In genomic region chr12:48934312-48934706, GRCh38 we compare ENCODE assay signal across 10 cellular contexts. TPM values are rescaled to one million over a fixed set of nuclear protein-coding genes. Genes with fewer than 3 reads are reported as not detected.
DNase-seq lines count a peak whose midpoint lies in the region; ATAC-seq, FAIRE-seq and TF ChIP-seq lines count a peak whose summit lies in the region.
"Had no signal": no experiment of that assay in that cellular context is flagged by ENCODE, and none has a peak within 500 bp of the region (broad histone marks: within the 10 kb centered on the region; RNA-seq: fewer than 3 reads in every experiment).

No MANE protein-coding gene starts in this region.

- H3K9me3 ChIP-seq in Caco-2 (no peaks in the 10 kb centered on the region), mucosa of descending colon (no peaks in the 10 kb centered on the region)

- CTCF ChIA-PET in Caco-2 (lab: Charles Lee), result interaction anchor here (0.9 kb wide), 2 partner anchors 24 to 35 kb away, joined by 3 read pairs; partner anchors contain the start of gene ARF3
- CTCF ChIA-PET in activated CD8-positive, alpha-beta T cell treated with anti-CD3 and anti-CD28 coated beads, Interleukin-2, amount 10 ng/mL, durations not matched to agents 7 days and 5 days (lab: Charles Lee), result interaction anchor here (0.8 to 11.3 kb wide), 10 partner anchors 9 to 82 kb away, joined by 3 to 106 read pairs (median 7); partner anchors contain the start of genes DDX23, FKBP11, RND1 and WNT1

- H3K27me3 ChIP-seq in Caco-2 (replicated peaks; ENCODE audit: control insufficient read depth, insufficient read depth, low read length) (no peaks in the 10 kb centered on the region), H7 (ENCODE audit: control insufficient read depth, insufficient read depth, low read length) (no peaks in the 10 kb centered on the region)

- no peak overlapping the region for H3K4me3 Mint-ChIP-seq in Caco-2 (ENCODE audit: unreplicated experiment)
- no peak overlapping the region for H3K4me3 Mint-ChIP-seq in activated CD8-positive, alpha-beta T cell treated with anti-CD3 and anti-CD28 coated beads, Interleukin-2, amount 10 ng/mL, durations not matched to agents 7 days and 5 days
- H3K4me3 Mint-ChIP-seq in stimulated activated memory B cell treated with anti-CD40 and anti-IgM and Interleukin-4, amounts not matched to agents 10 μg/mL and 1 μg/mL and 100 μg/mL, for 72 hours, result no peak overlapping the region

- H3K4me3 ChIP-seq in Caco-2 (ENCODE audit: low read depth, low read length), result no peak overlapping the region
- H3K4me3 ChIP-seq in H7 (ENCODE audit: insufficient read depth, low read depth, low read length), result no peak overlapping the region
- no peak overlapping the region for H3K4me3 ChIP-seq in mucosa of descending colon
- H3K4me3 ChIP-seq: SK-N-MC had no signal

- DNase-seq in Caco-2, result peak in 1 of 2 experiments; percentile 31
- peak; percentile 64 for DNase-seq in H7
- DNase-seq in activated CD8-positive, alpha-beta T cell treated with anti-CD3 and anti-CD28 coated beads, Interleukin-2, amount 10 ng/mL, durations not matched to agents 7 days and 5 days, result no peak
- peak in 1 of 3 donors; percentile 40 for DNase-seq in mucosa of descending colon
- DNase-seq in NCI-H1694 (lab: John Stamatoyannopoulos, UW), result no peak
- DNase-seq in kidney tubule cell (ENCODE audit: low spot score), result no peak
- DNase-seq in GM19239 (ENCODE audit: insufficient read length, low spot score), result no peak
- DNase-seq: trophoblast cell had no signal

- TF ChIP-seq CTCF in Caco-2 (IDR thresholded peaks at IDR 0.05; ENCODE audit: insufficient read depth in 1 of 2, low read depth in 1 of 2, low read length in 1 of 2, severe bottlenecking in 1 of 2, unreplicated experiment in 1 of 2) (peak; percentile 35 to 64), mucosa of descending colon (IDR thresholded peaks at IDR 0.05) (peak; percentile 16)

- POLR2A ChIA-PET in Caco-2 (lab: Charles Lee), result no interaction called here
- POLR2A ChIA-PET in activated CD8-positive, alpha-beta T cell treated with anti-CD3 and anti-CD28 coated beads, Interleukin-2, amount 10 ng/mL, durations not matched to agents 7 days and 5 days (lab: Charles Lee), result interaction anchor here (1.1 to 1.9 kb wide), 3 partner anchors 9 to 82 kb away, joined by 3 to 6 read pairs (median 5); partner anchors contain the start of genes DDX23 and FKBP11

- H3K36me3 ChIP-seq in Caco-2 (ENCODE audit: control insufficient read depth, insufficient read depth, low read length) (0 out of 2 replicates have a peak, but pooled peaks cover 2% of the 10 kb centered on the region), H7 (replicated peaks; ENCODE audit: control insufficient read depth, insufficient read depth, low read length) (peaks cover 24% of the 10 kb centered on the region), mucosa of descending colon (ENCODE audit: low read depth) (no peaks in the 10 kb centered on the region)

- no TSS peak for BruUV-seq in Caco-2 (replicated peaks; lab: Mats Ljungman, UMichigan)

- H3K27me3 Mint-ChIP-seq in Caco-2 (ENCODE audit: insufficient read depth, unreplicated experiment), result no peaks in the 10 kb centered on the region
- no peaks in the 10 kb centered on the region for H3K27me3 Mint-ChIP-seq in activated CD8-positive, alpha-beta T cell treated with anti-CD3 and anti-CD28 coated beads, Interleukin-2, amount 10 ng/mL, durations not matched to agents 7 days and 5 days (ENCODE audit: low read depth)
- H3K27me3 Mint-ChIP-seq in stimulated activated memory B cell treated with anti-CD40 and anti-IgM and Interleukin-4, amounts not matched to agents 10 μg/mL and 1 μg/mL and 100 μg/mL, for 72 hours, result no peaks in the 10 kb centered on the region

- no peak for FAIRE-seq in GM19239 (lab: Jason Lieb, UNC)

- no peaks in the 10 kb centered on the region for H3K9me3 Mint-ChIP-seq in Caco-2 (ENCODE audit: unreplicated experiment)
- no peaks in the 10 kb centered on the region for H3K9me3 Mint-ChIP-seq in activated CD8-positive, alpha-beta T cell treated with anti-CD3 and anti-CD28 coated beads, Interleukin-2, amount 10 ng/mL, durations not matched to agents 7 days and 5 days (ENCODE audit: insufficient read depth)
- H3K9me3 Mint-ChIP-seq in stimulated activated memory B cell treated with anti-CD40 and anti-IgM and Interleukin-4, amounts not matched to agents 10 μg/mL and 1 μg/mL and 100 μg/mL, for 72 hours, result no peaks in the 10 kb centered on the region

- intact Hi-C loops in Caco-2 (cut with micrococcal nuclease; ENCODE audit: unreplicated experiment), result no loop called here
- intact Hi-C loops in mucosa of descending colon (cut with DNase I, micrococcal nuclease), result no loop called here

- H3K36me3 Mint-ChIP-seq in Caco-2 (ENCODE audit: insufficient read depth, unreplicated experiment), result peaks cover 78% of the 10 kb centered on the region
- peaks cover 41% of the 10 kb centered on the region for H3K36me3 Mint-ChIP-seq in activated CD8-positive, alpha-beta T cell treated with anti-CD3 and anti-CD28 coated beads, Interleukin-2, amount 10 ng/mL, durations not matched to agents 7 days and 5 days (ENCODE audit: low read depth)
- H3K36me3 Mint-ChIP-seq in stimulated activated memory B cell treated with anti-CD40 and anti-IgM and Interleukin-4, amounts not matched to agents 10 μg/mL and 1 μg/mL and 100 μg/mL, for 72 hours, result peaks cover 59% of the 10 kb centered on the region

- no peak overlapping the region for H3K27ac Mint-ChIP-seq in Caco-2 (ENCODE audit: unreplicated experiment)
- H3K27ac Mint-ChIP-seq in activated CD8-positive, alpha-beta T cell treated with anti-CD3 and anti-CD28 coated beads, Interleukin-2, amount 10 ng/mL, durations not matched to agents 7 days and 5 days, result peak overlapping the region; percentile 86
- H3K27ac Mint-ChIP-seq in stimulated activated memory B cell treated with anti-CD40 and anti-IgM and Interleukin-4, amounts not matched to agents 10 μg/mL and 1 μg/mL and 100 μg/mL, for 72 hours, result no peak overlapping the region

- H3K4me1 ChIP-seq in Caco-2 (no peaks in the 10 kb centered on the region), mucosa of descending colon (ENCODE audit: low read depth) (no peaks in the 10 kb centered on the region)

- no peaks in the 10 kb centered on the region for H3K4me1 Mint-ChIP-seq in Caco-2 (ENCODE audit: low read depth, unreplicated experiment)
- peaks cover 26% of the 10 kb centered on the region for H3K4me1 Mint-ChIP-seq in activated CD8-positive, alpha-beta T cell treated with anti-CD3 and anti-CD28 coated beads, Interleukin-2, amount 10 ng/mL, durations not matched to agents 7 days and 5 days (ENCODE audit: low read depth)
- H3K4me1 Mint-ChIP-seq in stimulated activated memory B cell treated with anti-CD40 and anti-IgM and Interleukin-4, amounts not matched to agents 10 μg/mL and 1 μg/mL and 100 μg/mL, for 72 hours, result peaks cover 23% of the 10 kb centered on the region

- ATAC-seq in activated CD8-positive, alpha-beta T cell treated with anti-CD3 and anti-CD28 coated beads, Interleukin-2, amount 10 ng/mL, durations not matched to agents 7 days and 5 days, result no peak
- ATAC-seq in mucosa of descending colon, result peak; percentile 30
- no peak for ATAC-seq in stimulated activated memory B cell treated with anti-CD40 and anti-IgM and Interleukin-4, amounts not matched to agents 10 μg/mL and 1 μg/mL and 100 μg/mL, for 72 hours

RNA-seq across cellular contexts. Expression of gene FKBP11, which starts 9.0 kb away (rescaled TPM):
- 79.5 and 83.2 TPM in 2 replicates for total RNA-seq in Caco-2 (2022)
- 10.8 and 16.5 TPM in 2 replicates for total RNA-seq in H7 (2014; rRNA removed; shearing (Covaris generic))
- 10 to 100 TPM; 48.7 to 52.6 TPM for total RNA-seq in activated CD8-positive, alpha-beta T cell treated with anti-CD3 and anti-CD28 coated beads, Interleukin-2, amount 10 ng/mL, durations not matched to agents 7 days and 5 days
- 10 to 100 TPM; 16.9 to 41.3 (median 22.9) TPM for total RNA-seq in mucosa of descending colon

RNA-seq across cellular contexts. Expression of gene ARF3, which starts 23.0 kb away (rescaled TPM):
- total RNA-seq in Caco-2 (2022) (249 and 257 TPM in 2 replicates), mucosa of descending colon (100 to 1,000 TPM; 207 to 280 (median 266) TPM)
- 68.9 and 95.1 TPM in 2 replicates for total RNA-seq in H7 (2014; rRNA removed; shearing (Covaris generic))
- 100 to 1,000 TPM; 104 to 108 TPM for total RNA-seq in activated CD8-positive, alpha-beta T cell treated with anti-CD3 and anti-CD28 coated beads, Interleukin-2, amount 10 ng/mL, durations not matched to agents 7 days and 5 days

RNA-seq across cellular contexts. Expression of gene WNT10B, which starts 37.2 kb away (rescaled TPM):
- total RNA-seq in Caco-2 (2022), result 4.2 and 4.4 TPM in 2 replicates
- total RNA-seq in H7 (2014; rRNA removed; shearing (Covaris generic)), result 0.83 and 0.92 TPM in 2 replicates
- 1 to 10 TPM; 2.4 to 3.2 TPM for total RNA-seq in activated CD8-positive, alpha-beta T cell treated with anti-CD3 and anti-CD28 coated beads, Interleukin-2, amount 10 ng/mL, durations not matched to agents 7 days and 5 days
- total RNA-seq in mucosa of descending colon, result 1 to 10 TPM in 1 of 3 donors, under 1 TPM in 2; 0.49 to 1.1 (median 0.76) TPM

RNA-seq across cellular contexts. Expression of gene WNT1, which starts 43.8 kb away (rescaled TPM):
- total RNA-seq in Caco-2 (2022) (0.63 TPM in 1 of 2 replicates, not detected in the other), mucosa of descending colon (not detected)
- total RNA-seq in H7 (2014; rRNA removed; shearing (Covaris generic)), result not detected in 2 replicates
- total RNA-seq in activated CD8-positive, alpha-beta T cell treated with anti-CD3 and anti-CD28 coated beads, Interleukin-2, amount 10 ng/mL, durations not matched to agents 7 days and 5 days, result 1 to 10 TPM in 1 of 2 experiments, under 1 TPM in 1; 0.81 to 1.1 TPM
